In the genomic region with DNA sequence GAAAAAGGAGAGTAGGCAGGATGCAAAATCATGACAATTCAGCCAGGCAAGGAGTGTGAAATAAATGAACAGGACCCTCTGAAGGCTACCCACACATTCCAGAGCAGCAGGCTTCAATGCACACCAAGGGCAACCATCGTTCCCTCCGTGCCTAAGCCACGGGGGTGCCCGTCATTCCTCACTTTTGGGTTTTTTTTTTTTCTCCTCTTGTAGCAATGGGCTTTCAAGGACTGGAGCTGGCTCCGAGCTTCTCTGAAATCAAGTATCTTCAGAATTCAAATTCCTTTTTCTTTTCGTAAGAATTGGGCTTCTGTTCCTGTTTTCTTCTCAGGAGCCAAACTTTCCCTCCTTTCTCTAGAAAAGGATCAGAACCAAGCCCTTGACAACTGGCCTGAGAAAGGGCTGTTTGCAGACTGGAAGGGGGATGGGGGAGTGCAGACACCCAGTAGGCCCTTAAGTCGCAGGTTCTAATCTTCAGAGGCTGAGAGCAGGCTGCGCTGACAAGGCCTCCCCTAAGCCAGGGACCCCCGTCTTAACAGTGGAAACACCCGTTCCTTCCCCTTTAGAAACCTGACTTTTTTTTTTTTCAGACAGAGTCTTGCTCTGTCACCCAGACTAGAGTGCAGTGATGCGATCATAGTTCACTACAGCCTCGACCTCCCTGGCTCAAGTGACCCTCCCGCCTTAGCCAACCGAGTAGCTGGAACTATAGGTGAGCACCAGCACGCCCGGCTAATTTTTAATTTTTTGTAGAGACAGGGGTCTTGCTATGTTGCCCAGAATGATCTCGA, we compare ENCODE assay signal across 12 cellular contexts. TPM values are rescaled to one million over a fixed set of nuclear protein-coding genes. Genes with fewer than 3 reads are reported as not detected.
DNase-seq lines count a peak whose midpoint lies in the region; ATAC-seq, FAIRE-seq and TF ChIP-seq lines count a peak whose summit lies in the region.
"Had no signal": no experiment of that assay in that cellular context is flagged by ENCODE, and none has a peak within 500 bp of the region (broad histone marks: within the 10 kb centered on the region; RNA-seq: fewer than 3 reads in every experiment).

No MANE protein-coding gene starts in this region.

- TF ChIP-seq POLR2A in gastroesophageal sphincter (IDR thresholded peaks at IDR 0.05), result no peak

- H3K27me3 ChIP-seq in ACC112 (ENCODE audit: insufficient read depth, low read length), result no peaks in the 10 kb centered on the region
- no peaks in the 10 kb centered on the region for H3K27me3 ChIP-seq in gastroesophageal sphincter
- H3K27me3 ChIP-seq in rectal smooth muscle tissue (ENCODE audit: control insufficient read depth, insufficient read depth, low read length), result no peaks in the 10 kb centered on the region

- H3K4me3 ChIP-seq in ACC112 (ENCODE audit: low read depth, low read length), result no peak overlapping the region
- no peak overlapping the region for H3K4me3 ChIP-seq in gastroesophageal sphincter
- no peak overlapping the region for H3K4me3 ChIP-seq in rectal smooth muscle tissue (ENCODE audit: low read length)

- no peak overlapping the region for H3K9ac ChIP-seq in rectal smooth muscle tissue (ENCODE audit: low read length)

- no peak for FAIRE-seq in RCC 7860 (lab: Jason Lieb, UNC)

- DNase-seq in LoVo (ENCODE audit: low spot score) (no peak), RCC 7860 (ENCODE audit: low spot score) (no peak), RKO (ENCODE audit: low spot score) (no peak)
- DNase-seq: amniotic stem cell, NCI-H1105 treated with DMSO at 0.1 percent for 48 hours, NCI-H510A, RPMI8226 had no signal

- no peaks in the 10 kb centered on the region for H3K9me3 ChIP-seq in gastroesophageal sphincter

- H3K27ac ChIP-seq in ACC112 (ENCODE audit: low read depth, low read length) (peak overlapping the region; percentile 96), adipose tissue (ENCODE audit: low read depth, low read length) (peak overlapping the region; percentile 91), gastroesophageal sphincter (peak overlapping the region; percentile 96 to 98 (median 97)), rectal smooth muscle tissue (ENCODE audit: low read depth, low read length) (peak overlapping the region; percentile 97)

- WGBS in adipose tissue, 3 donors, result 66 to 87% (median 67%) methylated on average over 17 of the region's 17 CpGs
- 38 to 62% methylated on average over 8 to 10 of the region's 17 CpGs for WGBS in gastroesophageal sphincter (ENCODE audit: low coverage in 1 of 2), 2 donors

- no peak overlapping the region for H2AFZ ChIP-seq in ACC112 (ENCODE audit: low read length, unreplicated experiment)

- ATAC-seq in gastroesophageal sphincter (no peak), HG02973 (IDR thresholded peaks at IDR 0.05; ENCODE audit: unreplicated experiment) (no peak)

- H3K36me3 ChIP-seq in ACC112 (ENCODE audit: insufficient read depth, low read length) (no peaks in the 10 kb centered on the region), gastroesophageal sphincter (no peaks in the 10 kb centered on the region), rectal smooth muscle tissue (ENCODE audit: control insufficient read depth, insufficient read depth, low read length) (no peaks in the 10 kb centered on the region)

- H3K79me2 ChIP-seq in ACC112 (ENCODE audit: control insufficient read depth, insufficient read depth, low read length, unreplicated experiment), result peaks cover 3% of the 10 kb centered on the region

- TF ChIP-seq CTCF in gastroesophageal sphincter (IDR thresholded peaks at IDR 0.05), result no peak

- peaks cover 17% of the 10 kb centered on the region for H3K4me1 ChIP-seq in ACC112 (ENCODE audit: control insufficient read depth, insufficient read depth, low read length, unreplicated experiment)
- H3K4me1 ChIP-seq in gastroesophageal sphincter, result peaks cover 15 to 88% (median 66%) of the 10 kb centered on the region in 3 donors
- H3K4me1 ChIP-seq in rectal smooth muscle tissue (ENCODE audit: control insufficient read depth, insufficient read depth, low read length), result peaks cover 77% of the 10 kb centered on the region

- no peak for TF ChIP-seq EP300 in gastroesophageal sphincter (IDR thresholded peaks at IDR 0.05)

RNA-seq across cellular contexts. Expression of a gene that starts 51.7 kb away (rescaled TPM):
- polyA plus RNA-seq in adipose tissue, result 10 to 100 TPM in 1 of 3 donors, 1 to 10 TPM in 2; 1.6 to 21.5 (median 3.7) TPM
- total RNA-seq in gastroesophageal sphincter, result 10 to 100 TPM; 18.7 to 49.1 (median 37.6) TPM
